In the genomic region with DNA sequence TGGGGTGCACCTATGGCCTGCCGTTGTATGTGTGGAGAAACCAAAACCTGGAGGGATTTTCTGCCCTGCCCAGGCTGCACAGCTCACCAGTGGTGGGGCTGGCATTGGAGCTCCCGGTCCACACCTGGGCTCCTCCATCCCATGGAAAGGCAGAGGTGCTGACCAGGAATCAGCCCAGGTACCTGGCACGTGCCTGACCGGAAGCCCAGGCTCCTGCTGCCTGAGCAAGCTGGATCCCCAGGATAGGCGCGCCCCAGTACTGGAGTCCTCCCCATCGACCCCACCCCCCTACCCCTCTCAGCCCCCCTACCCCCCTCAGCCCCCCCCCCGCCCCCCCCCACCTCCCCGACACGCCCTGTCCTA, we compare ENCODE assay signal across 9 cellular contexts. TPM values are rescaled to one million over a fixed set of nuclear protein-coding genes. Genes with fewer than 3 reads are reported as not detected.
DNase-seq lines count a peak whose midpoint lies in the region; ATAC-seq and TF ChIP-seq lines count a peak whose summit lies in the region.
"Had no signal": no experiment of that assay in that cellular context is flagged by ENCODE, and none has a peak within 500 bp of the region (broad histone marks: within the 10 kb centered on the region; RNA-seq: fewer than 3 reads in every experiment).

No MANE protein-coding gene starts in this region.

- H3K27me3 ChIP-seq in ascending aorta (no peaks in the 10 kb centered on the region), mesendoderm (ENCODE audit: insufficient read depth, low read length, poor library complexity) (no peaks in the 10 kb centered on the region), upper lobe of left lung (no peaks in the 10 kb centered on the region)

- H3K4ac ChIP-seq in mesendoderm (ENCODE audit: low read depth, low read length): no peak overlapping the region

- H4K8ac ChIP-seq in mesendoderm (ENCODE audit: low read depth, low read length): no peak overlapping the region

- H3K27ac Mint-ChIP-seq in activated naive CD4-positive, alpha-beta T cell treated with anti-CD3 and anti-CD28 coated beads, Interleukin-2, amount 10 ng/mL, durations not matched to agents 7 days and 5 days: no peak overlapping the region
- H3K27ac Mint-ChIP-seq in activated naive CD4-positive, alpha-beta T cell treated with anti-CD3 and anti-CD28 coated beads, Interleukin-2, amount 50 U/mL, for 72 hours: peak overlapping the region in 1 of 2 donors; percentile 6

- H4K5ac ChIP-seq in mesendoderm (ENCODE audit: low read length): no peak overlapping the region

- H3K4me3 ChIP-seq in ascending aorta (peak overlapping the region; percentile 57 to 71), mesendoderm (ENCODE audit: low read length) (no peak overlapping the region), upper lobe of left lung (peak overlapping the region in 3 of 4 donors; percentile 40 to 70 (median 53))

- H3K9ac ChIP-seq in mesendoderm (ENCODE audit: low read length): peak overlapping the region; percentile 39

- TF ChIP-seq CTCF in ascending aorta (IDR thresholded peaks at IDR 0.05) (no peak), upper lobe of left lung (IDR thresholded peaks at IDR 0.05) (no peak)

- H3K36me3 Mint-ChIP-seq in activated naive CD4-positive, alpha-beta T cell treated with anti-CD3 and anti-CD28 coated beads, Interleukin-2, amount 10 ng/mL, durations not matched to agents 7 days and 5 days: no peaks in the 10 kb centered on the region
- H3K36me3 Mint-ChIP-seq in activated naive CD4-positive, alpha-beta T cell treated with anti-CD3 and anti-CD28 coated beads, Interleukin-2, amount 50 U/mL, for 72 hours: peaks cover 0 to 2% of the 10 kb centered on the region in 2 donors

- H2BK5ac ChIP-seq in mesendoderm (ENCODE audit: low read length): no peak overlapping the region

- no peak for TF ChIP-seq POLR2A in upper lobe of left lung (IDR thresholded peaks at IDR 0.05)

- H3K18ac ChIP-seq in mesendoderm (ENCODE audit: low read length): no peak overlapping the region

- intact Hi-C loops in ascending aorta (cut with DNase I): loop anchor here (1.0 kb wide), 4 partner anchors 52 to 412 kb away; partner anchors contain the start of genes NUDT3 and SMIM29

- H2BK120ac ChIP-seq in mesendoderm (ENCODE audit: low read depth, low read length): no peak overlapping the region

- no peak for TF ChIP-seq EP300 in upper lobe of left lung (IDR thresholded peaks at IDR 0.05)

- no peak for DNase-seq in activated naive CD4-positive, alpha-beta T cell treated with anti-CD3 and anti-CD28 coated beads, Interleukin-2, amount 10 ng/mL, durations not matched to agents 7 days and 5 days
- DNase-seq in activated naive CD4-positive, alpha-beta T cell treated with anti-CD3 and anti-CD28 coated beads, Interleukin-2, amount 50 U/mL, for 72 hours (ENCODE audit: low spot score in 2 of 2): no peak
- DNase-seq in ascending aorta (ENCODE audit: low spot score in 2 of 2) (no peak), mesendoderm (no peak), upper lobe of left lung (no peak), OCI-M2 (lab: John Stamatoyannopoulos, UW; ENCODE audit: unreplicated experiment) (no peak)
- no peak for DNase-seq in stimulated activated CD4-positive, alpha-beta T cell treated with anti-CD3 and anti-CD28 coated beads, Interleukin-2, amount 100 ng/mL, for 48 hours
- DNase-seq: DMS79 had no signal

- H3K9me3 ChIP-seq in ascending aorta: no peaks in the 10 kb centered on the region
- H3K9me3 ChIP-seq in upper lobe of left lung: no peaks in the 10 kb centered on the region

- no peaks in the 10 kb centered on the region for H3K79me2 ChIP-seq in mesendoderm (ENCODE audit: control insufficient read depth, insufficient read depth, low read length)

- H3K56ac ChIP-seq in mesendoderm (ENCODE audit: low read length): peak overlapping the region; percentile 81

- H3K27ac ChIP-seq in ascending aorta (no peak overlapping the region), mesendoderm (ENCODE audit: low read depth, low read length) (no peak overlapping the region), upper lobe of left lung (no peak overlapping the region)

- H3K4me3 Mint-ChIP-seq in activated naive CD4-positive, alpha-beta T cell treated with anti-CD3 and anti-CD28 coated beads, Interleukin-2, amount 10 ng/mL, durations not matched to agents 7 days and 5 days: peak overlapping the region; percentile 67

- no peak overlapping the region for H2BK15ac ChIP-seq in mesendoderm (replicated peaks; ENCODE audit: low read depth)

- no peak overlapping the region for H2AK5ac ChIP-seq in mesendoderm (ENCODE audit: low read length)

- WGBS in mesendoderm (ENCODE audit: extremely low coverage, insufficient coverage, low lambda C conversion rate): no CpG with 5 or more reads among the region's 10 CpGs
- 80 to 85% methylated on average over 2 to 9 of the region's 10 CpGs for WGBS in upper lobe of left lung, 2 donors

- peaks cover 0 to 6% of the 10 kb centered on the region in 2 donors for H3K4me1 ChIP-seq in ascending aorta
- H3K4me1 ChIP-seq in mesendoderm (ENCODE audit: control insufficient read depth, low read depth, low read length): no peaks in the 10 kb centered on the region
- peaks cover 0 to 13% (median 7%) of the 10 kb centered on the region in 4 donors for H3K4me1 ChIP-seq in upper lobe of left lung

- H3K9me3 Mint-ChIP-seq in activated naive CD4-positive, alpha-beta T cell treated with anti-CD3 and anti-CD28 coated beads, Interleukin-2, amount 10 ng/mL, durations not matched to agents 7 days and 5 days: peaks cover 1% of the 10 kb centered on the region
- peaks cover 0 to 3% of the 10 kb centered on the region in 2 donors for H3K9me3 Mint-ChIP-seq in activated naive CD4-positive, alpha-beta T cell treated with anti-CD3 and anti-CD28 coated beads, Interleukin-2, amount 50 U/mL, for 72 hours

- ATAC-seq in activated naive CD4-positive, alpha-beta T cell treated with anti-CD3 and anti-CD28 coated beads, Interleukin-2, amount 50 U/mL, for 72 hours: no peak
- ATAC-seq in upper lobe of left lung (ENCODE audit: low FRiP score in 2 of 2) (peak in 1 of 2 donors; percentile 17), GM18511 (IDR thresholded peaks at IDR 0.05; ENCODE audit: unreplicated experiment) (no peak)

- CTCF ChIA-PET in activated naive CD4-positive, alpha-beta T cell treated with anti-CD3 and anti-CD28 coated beads, Interleukin-2, amount 10 ng/mL, durations not matched to agents 7 days and 5 days (lab: Charles Lee): interaction anchor here (1.0 to 3.2 kb wide), 11 partner anchors 26 to 1045 kb away, joined by 3 to 34 read pairs (median 10); partner anchors contain the start of genes HMGA1, NUDT3 and SMIM29

- peaks cover 7% of the 10 kb centered on the region for H3K4me1 Mint-ChIP-seq in activated naive CD4-positive, alpha-beta T cell treated with anti-CD3 and anti-CD28 coated beads, Interleukin-2, amount 10 ng/mL, durations not matched to agents 7 days and 5 days

- no peaks in the 10 kb centered on the region for H3K79me1 ChIP-seq in mesendoderm (ENCODE audit: low read length)

- no peak overlapping the region for H3K23ac ChIP-seq in mesendoderm (ENCODE audit: low read length)

- H3K4me2 ChIP-seq in mesendoderm (ENCODE audit: low read length): no peak overlapping the region

- H3K36me3 ChIP-seq in ascending aorta: no peaks in the 10 kb centered on the region
- H3K36me3 ChIP-seq in mesendoderm (ENCODE audit: control insufficient read depth, insufficient read depth, low read length): no peaks in the 10 kb centered on the region
- no peaks in the 10 kb centered on the region for H3K36me3 ChIP-seq in upper lobe of left lung

- H3K27me3 Mint-ChIP-seq in activated naive CD4-positive, alpha-beta T cell treated with anti-CD3 and anti-CD28 coated beads, Interleukin-2, amount 10 ng/mL, durations not matched to agents 7 days and 5 days: peaks cover 42% of the 10 kb centered on the region

RNA-seq across cellular contexts. Expression of gene HMGA1, which starts 39.9 kb away (rescaled TPM):
- total RNA-seq in activated naive CD4-positive, alpha-beta T cell treated with anti-CD3 and anti-CD28 coated beads, Interleukin-2, amount 50 U/mL, for 72 hours: 100 to 1,000 TPM; 524 to 600 TPM
- total RNA-seq in ascending aorta: 21.4 TPM
- polyA plus RNA-seq in mesendoderm (2013, experiment 1 of 2): 3,300 TPM
- polyA plus RNA-seq in mesendoderm (2013, experiment 2 of 2): 3,237 TPM
- 10 to 100 TPM; 19.9 to 91.5 (median 58.9) TPM for total RNA-seq in upper lobe of left lung

RNA-seq across cellular contexts. Expression of gene GRM4, which starts 50.9 kb away (rescaled TPM):
- under 1 TPM; 0.12 to 0.36 TPM for total RNA-seq in activated naive CD4-positive, alpha-beta T cell treated with anti-CD3 and anti-CD28 coated beads, Interleukin-2, amount 50 U/mL, for 72 hours
- total RNA-seq in ascending aorta (not detected), upper lobe of left lung (under 1 TPM in 1 of 6 donors, not detected in 5; 0.24 TPM)
- 26.7 TPM for polyA plus RNA-seq in mesendoderm (2013, experiment 1 of 2)
- polyA plus RNA-seq in mesendoderm (2013, experiment 2 of 2): 26.5 TPM

RNA-seq across cellular contexts. Expression of gene SMIM29, which starts 52.0 kb away (rescaled TPM):
- total RNA-seq in activated naive CD4-positive, alpha-beta T cell treated with anti-CD3 and anti-CD28 coated beads, Interleukin-2, amount 50 U/mL, for 72 hours: 10 to 100 TPM; 12.8 to 25.1 TPM
- 9.2 TPM for total RNA-seq in ascending aorta
- 4.7 TPM for polyA plus RNA-seq in mesendoderm (2013, experiment 1 of 2)
- polyA plus RNA-seq in mesendoderm (2013, experiment 2 of 2): 4.6 TPM
- 10 to 100 TPM; 12.6 to 42.2 (median 34.9) TPM for total RNA-seq in upper lobe of left lung

Comparison
In these comparisons a context has a peak if more than half of its experiments do, and no peak if none do; other contexts are left out.
1. RNA of gene HMGA1, which starts 39.9 kb away (total RNA-seq): 524 to 600 TPM in activated naive CD4-positive, alpha-beta T cell treated with anti-CD3 and anti-CD28 coated beads, Interleukin-2, amount 50 U/mL, for 72 hours; 19.9 to 91.5 TPM in upper lobe of left lung and 21.4 TPM in ascending aorta (single experiment); every median in the first group is over 4 times any median in the second.